28 cellular contexts compared by ENCODE assay signal in the genomic region with DNA sequence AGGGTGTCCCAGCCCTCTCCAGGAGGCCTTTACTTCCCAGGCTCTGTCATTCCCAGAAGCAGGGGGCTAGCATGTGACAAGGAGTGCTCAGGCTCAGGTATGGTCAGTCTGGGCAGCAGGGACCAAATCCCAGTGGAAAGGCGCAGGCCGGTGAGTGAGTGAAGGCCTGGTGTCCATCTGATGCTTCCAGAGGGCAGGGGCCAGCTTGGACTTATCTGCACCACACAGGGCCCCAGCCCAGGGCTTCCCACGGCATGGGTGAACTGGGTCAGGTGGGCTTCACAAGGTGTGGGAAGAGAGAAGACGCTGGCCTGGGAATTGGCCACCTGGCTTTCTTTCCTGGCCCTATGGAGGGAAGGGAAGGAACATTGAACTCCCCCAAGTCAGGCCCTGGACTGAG. TPM values are rescaled to one million over a fixed set of nuclear protein-coding genes. Genes with fewer than 3 reads are reported as not detected.
"Had no signal": no experiment of that assay in that cellular context is flagged by ENCODE, and none has a peak within 500 bp of the region (broad histone marks: within the 10 kb centered on the region; RNA-seq: fewer than 3 reads in every experiment).

No MANE protein-coding gene starts in this region.

- H3K4me1 ChIP-seq: breast epithelium, SJSA1 had no signal

- H3K36me3 Mint-ChIP-seq: activated naive CD4-positive, alpha-beta T cell treated with anti-CD3 and anti-CD28 coated beads, Interleukin-2, amount 10 ng/mL, durations not matched to agents 7 days and 5 days; WTC11 had no signal

- H3K27me3 ChIP-seq: breast epithelium had no signal

- H3K36me3 ChIP-seq: breast epithelium, SJSA1 had no signal

- H3K9me3 ChIP-seq: breast epithelium, SJSA1 had no signal

- FAIRE-seq: K562, RCC 7860 had no signal

- H3K4me3 Mint-ChIP-seq: activated naive CD4-positive, alpha-beta T cell treated with anti-CD3 and anti-CD28 coated beads, Interleukin-2, amount 10 ng/mL, durations not matched to agents 7 days and 5 days; T-helper 2 cell treated with Interferon-gamma antibody and Interleukin-4, amounts not matched to agents 5 μg/mL and 100 μg/mL, for 36 hours; WTC11 had no signal

- H3K9me3 Mint-ChIP-seq: activated naive CD4-positive, alpha-beta T cell treated with anti-CD3 and anti-CD28 coated beads, Interleukin-2, amount 10 ng/mL, durations not matched to agents 7 days and 5 days; activated T-helper 2 cell treated with anti-CD3 and anti-CD28 coated beads, Interferon-gamma antibody, Interleukin-2, Interleukin-4, amounts not matched to agents 10 μg/mL and 5 μg/mL and 100 μg/mL, durations not matched to agents 14 hours and 24 hours and 36 hours; T-helper 2 cell treated with Interferon-gamma antibody and Interleukin-4, amounts not matched to agents 5 μg/mL and 100 μg/mL, for 36 hours had no signal

- DNase-seq: activated CD4-positive, alpha-beta T cell treated with anti-CD3 and anti-CD28 coated beads for 48 hours; activated CD4-positive, alpha-beta T cell treated with anti-CD3 and anti-CD28 coated beads, Interleukin-2, amount 50 U/mL, for 4 hours; activated CD4-positive, CD25-positive, alpha-beta regulatory T cell treated with anti-CD3 and anti-CD28 coated beads, Interleukin-2, amount 50 U/mL, for 72 hours; activated gamma-delta T cell treated with Interleukin-2 at 50 U/mL for 16 hours; activated naive CD4-positive, alpha-beta T cell treated with anti-CD3 and anti-CD28 coated beads, Interleukin-2, amount 10 ng/mL, durations not matched to agents 7 days and 5 days; activated T-cell treated with anti-CD3 and anti-CD28 coated beads for 4 hours; aorta; central memory CD4-positive, alpha-beta T cell; Karpas-422; MM.1S; NCI-H1105 treated with DMSO at 0.1 percent for 48 hours; NCI-H1436 treated with DMSO at 0.1 percent for 48 hours; NCI-H187; NCI-H2081; NCI-H510A treated with DMSO at 0.1 percent for 48 hours; NCI-H69; NK-92 treated with Interleukin-12 subunit alpha and Interleukin-12 subunit beta, amount 100 ng/mL, for 24 hours; SHP77; SW 1271 had no signal

- H3K27ac Mint-ChIP-seq: activated naive CD4-positive, alpha-beta T cell treated with anti-CD3 and anti-CD28 coated beads, Interleukin-2, amount 10 ng/mL, durations not matched to agents 7 days and 5 days; T-helper 2 cell treated with Interferon-gamma antibody and Interleukin-4, amounts not matched to agents 5 μg/mL and 100 μg/mL, for 36 hours; WTC11 had no signal

- H3K4me3 ChIP-seq: breast epithelium, K562, SJSA1 had no signal

- H3K27ac ChIP-seq: breast epithelium, SJSA1 had no signal

- ATAC-seq: K562, SK-N-SH treated with all-trans-retinoic acid at 6 μM for 48 hours, WTC11 had no signal

RNA-seq across cellular contexts. Expression of gene APOBEC3A, which starts 20.4 kb away (rescaled TPM):
- total RNA-seq: activated T-helper 2 cell treated with anti-CD3 and anti-CD28 coated beads, Interferon-gamma antibody, Interleukin-2, Interleukin-4, amounts not matched to agents 10 μg/mL and 5 μg/mL and 100 μg/mL, durations not matched to agents 14 hours and 24 hours and 36 hours; K562; SJSA1; T-helper 1 cell treated with Interleukin-12 subunit alpha and Interleukin-12 subunit beta and Interleukin-4 antibody, amounts not matched to agents 30 ng/mL and 1 ng/mL, for 36 hours; WTC11 had no signal
